ENCODE assay signal across 25 cellular contexts in the genomic region with DNA sequence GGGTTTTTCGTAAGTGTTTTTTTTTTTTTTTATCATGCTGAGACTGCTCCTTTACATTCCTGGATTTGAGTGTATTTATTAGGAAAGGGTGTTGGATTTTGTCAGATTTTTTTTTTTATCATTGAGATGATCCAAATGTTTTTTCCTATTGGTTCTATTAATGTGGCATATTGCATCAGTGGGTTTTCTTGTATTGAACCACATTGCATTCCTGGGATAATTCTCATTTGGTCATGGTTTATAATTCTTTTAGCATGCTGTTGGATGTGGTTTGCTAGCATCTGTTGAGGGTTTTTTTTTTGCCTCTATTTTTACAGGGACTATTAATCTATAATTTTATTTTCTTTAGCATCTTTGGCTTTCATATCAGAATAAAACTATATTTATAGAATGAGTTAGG. TPM values are rescaled to one million over a fixed set of nuclear protein-coding genes. Genes with fewer than 3 reads are reported as not detected.
A peak's percentile ranks its signal among the peaks of the same experiment; 100 is the strongest.
DNase-seq lines count a peak whose midpoint lies in the region; ATAC-seq and TF ChIP-seq lines count a peak whose summit lies in the region.
"Had no signal": no experiment of that assay in that cellular context is flagged by ENCODE, and none has a peak within 500 bp of the region (broad histone marks: within the 10 kb centered on the region; RNA-seq: fewer than 3 reads in every experiment).

No MANE protein-coding gene starts in this region.

- no peak overlapping the region for H3K14ac ChIP-seq in IMR-90 (replicated peaks; ENCODE audit: low read depth, low read length)

- no peak overlapping the region for H3K27ac ChIP-seq in AG04450 (ENCODE audit: low read depth, low read length)
- H3K27ac ChIP-seq in IMR-90 (ENCODE audit: insufficient read depth, low read length), result peak overlapping the region; percentile 64; the same call in 1 of the 2 replicates
- H3K27ac ChIP-seq: adrenal gland, epithelial cell of prostate, parathyroid adenoma, right lobe of liver, upper lobe of left lung had no signal

- in situ Hi-C loops in IMR-90 (cut with MboI; ENCODE audit: low sequenced_read_pairs), result no loop called here

- H3K4ac ChIP-seq in IMR-90 (ENCODE audit: low read depth, low read length), result no peak overlapping the region

- H2BK120ac ChIP-seq in IMR-90 (ENCODE audit: low read depth, low read length), result 0 out of 2 replicates have a peak overlapping the region, but pooled peaks have one; percentile 5

- no peaks in the 10 kb centered on the region for H3K4me1 ChIP-seq in IMR-90 (ENCODE audit: control insufficient read depth, insufficient read depth, low read length)
- no peaks in the 10 kb centered on the region for H3K4me1 ChIP-seq in Caco-2
- H3K4me1 ChIP-seq: adrenal gland, parathyroid adenoma, right lobe of liver, upper lobe of left lung had no signal

- H4K5ac ChIP-seq in IMR-90 (ENCODE audit: low read depth, low read length), result no peak overlapping the region

- peak; percentile 34 for DNase-seq in AG04450 (ENCODE audit: low read depth, low spot score)
- peak; percentile 71 for DNase-seq in IMR-90
- DNase-seq in cardiac fibroblast (ENCODE audit: low read depth in 2 of 2), result peak; percentile 32 to 51
- DNase-seq in foreskin melanocyte, result peak; percentile 13
- no peak for DNase-seq in WTC11 (ENCODE audit: low spot score)
- DNase-seq in Caco-2, result no peak
- DNase-seq in OCI-M2 (lab: John Stamatoyannopoulos, UW; ENCODE audit: unreplicated experiment), result no peak
- DNase-seq: 8988T; activated CD8-positive, alpha-beta T cell treated with anti-CD3 and anti-CD28 coated beads for 36 hours; activated gamma-delta T cell treated with Interleukin-2 at 50 U/mL for 16 hours; activated T-cell treated with anti-CD3 and anti-CD28 coated beads, Interleukin-2, amount 50 U/mL, for 1 hour; adrenal gland; Karpas-422; left cardiac atrium; naive thymus-derived CD4-positive, alpha-beta T cell; NCI-H1694 treated with DMSO at 0.1 percent for 48 hours; NCI-H748 treated with DMSO at 0.1 percent for 48 hours; right lobe of liver; stimulated activated CD4-positive, alpha-beta T cell treated with anti-CD3 and anti-CD28 coated beads, Interleukin-15, amount 100 ng/mL, for 24 hours; upper lobe of left lung had no signal

- H3K9me3 Mint-ChIP-seq in WTC11, result peaks cover 13% of the 10 kb centered on the region
- no peaks in the 10 kb centered on the region for H3K9me3 Mint-ChIP-seq in Caco-2 (ENCODE audit: unreplicated experiment)
- H3K9me3 Mint-ChIP-seq: activated CD8-positive, alpha-beta T cell treated with anti-CD3 and anti-CD28 coated beads for 36 hours; central memory CD8-positive, alpha-beta T cell had no signal

- no peaks in the 10 kb centered on the region; the same call in 1 of the 2 replicates for H3K9me1 ChIP-seq in IMR-90 (ENCODE audit: insufficient read depth, low read length)

- H2AK9ac ChIP-seq in IMR-90 (replicated peaks; ENCODE audit: low read depth, low read length, poor library complexity), result no peak overlapping the region

- H3K4me3 Mint-ChIP-seq in WTC11, result no peak overlapping the region
- no peak overlapping the region for H3K4me3 Mint-ChIP-seq in Caco-2 (ENCODE audit: unreplicated experiment)
- H3K4me3 Mint-ChIP-seq: activated CD8-positive, alpha-beta T cell treated with anti-CD3 and anti-CD28 coated beads for 36 hours; central memory CD8-positive, alpha-beta T cell; naive thymus-derived CD4-positive, alpha-beta T cell had no signal

- no peak overlapping the region for H2BK15ac ChIP-seq in IMR-90 (ENCODE audit: low read depth, low read length)

- H3K9ac ChIP-seq in IMR-90 (ENCODE audit: low read depth, low read length), result no peak overlapping the region
- H3K9ac ChIP-seq: parathyroid adenoma had no signal

- no peaks in the 10 kb centered on the region; the same call in 1 of the 2 replicates for H4K20me1 ChIP-seq in IMR-90 (ENCODE audit: insufficient read depth, low read length)

- H3K23ac ChIP-seq in IMR-90 (ENCODE audit: low read depth, low read length), result no peak overlapping the region

- H3K27me3 ChIP-seq in AG04450 (ENCODE audit: control insufficient read depth, insufficient read depth, low read length) (no peaks in the 10 kb centered on the region), IMR-90 (ENCODE audit: control insufficient read depth, insufficient read depth, low read length) (no peaks in the 10 kb centered on the region), Caco-2 (replicated peaks; ENCODE audit: control insufficient read depth, insufficient read depth, low read length) (no peaks in the 10 kb centered on the region)
- H3K27me3 ChIP-seq: adrenal gland, upper lobe of left lung had no signal

- peaks cover 7% of the 10 kb centered on the region for H3K4me1 Mint-ChIP-seq in WTC11
- no peaks in the 10 kb centered on the region for H3K4me1 Mint-ChIP-seq in Caco-2 (ENCODE audit: low read depth, unreplicated experiment)
- H3K4me1 Mint-ChIP-seq: central memory CD8-positive, alpha-beta T cell; naive thymus-derived CD4-positive, alpha-beta T cell had no signal

- H3K36me3 Mint-ChIP-seq in WTC11, result peaks cover 3% of the 10 kb centered on the region
- no peaks in the 10 kb centered on the region for H3K36me3 Mint-ChIP-seq in Caco-2 (ENCODE audit: insufficient read depth, unreplicated experiment)
- H3K36me3 Mint-ChIP-seq: naive thymus-derived CD4-positive, alpha-beta T cell had no signal

- POLR2A ChIA-PET in AG04450 (lab: Yijun Ruan, JAX), result interaction anchor here (0.7 kb wide), 1 partner anchor 53 kb away, joined by 3 read pairs; no protein-coding TSS in a partner anchor
- POLR2A ChIA-PET in IMR-90 (lab: Charles Lee; ENCODE audit: unreplicated experiment), result no interaction called here
- POLR2A ChIA-PET in WTC11 (lab: Charles Lee), result no interaction called here
- POLR2A ChIA-PET in Caco-2 (lab: Charles Lee), result no interaction called here

- peak; percentile 35; the same call in 1 of the 2 replicates for ATAC-seq in IMR-90 (ENCODE audit: low read depth)
- ATAC-seq in WTC11, result no peak
- ATAC-seq in GM18505 (IDR thresholded peaks at IDR 0.05; ENCODE audit: unreplicated experiment), result no peak
- ATAC-seq: activated CD4-positive, CD25-positive, alpha-beta regulatory T cell treated with anti-CD3 and anti-CD28 coated beads, Interleukin-2, amount 50 U/mL, for 24 hours; activated CD8-positive, alpha-beta T cell treated with anti-CD3 and anti-CD28 coated beads for 36 hours; left cardiac atrium; naive thymus-derived CD4-positive, alpha-beta T cell; right lobe of liver had no signal

- H2AK5ac ChIP-seq in IMR-90 (ENCODE audit: low read depth, low read length), result no peak overlapping the region

- no peak overlapping the region for H3K56ac ChIP-seq in IMR-90 (ENCODE audit: extremely low read depth, insufficient read depth, low read length)

- no peak for TF ChIP-seq RAD21 in IMR-90 (IDR thresholded peaks at IDR 0.05; ENCODE audit: low read length)

- CTCF ChIA-PET in AG04450 (lab: Charles Lee) (no interaction called here), IMR-90 (lab: Yijun Ruan, JAX) (no interaction called here), WTC11 (lab: Charles Lee) (no interaction called here), Caco-2 (lab: Charles Lee) (no interaction called here)

- no peak for TF ChIP-seq CTCF in AG04450 (IDR thresholded peaks at IDR 0.05; ENCODE audit: low read depth, low read length)
- no peak for TF ChIP-seq CTCF in IMR-90 (conservative IDR thresholded peaks at IDR 0.05; ENCODE audit: low read depth, low read length)
- TF ChIP-seq CTCF in cardiac fibroblast (IDR thresholded peaks at IDR 0.05; ENCODE audit: low read depth, low read length), result no peak
- no peak for TF ChIP-seq CTCF in WTC11 (IDR thresholded peaks at IDR 0.05)
- no peak for TF ChIP-seq CTCF in Caco-2 (IDR thresholded peaks at IDR 0.05; ENCODE audit: insufficient read depth in 1 of 2, low read depth in 1 of 2, low read length in 1 of 2, severe bottlenecking in 1 of 2, unreplicated experiment in 1 of 2)

- WGBS in IMR-90 (ENCODE audit: extremely low coverage in 2 of 2, insufficient read length in 1 of 2), 2 experiments, result no CpG with 5 or more reads among the region's 1 CpG

- no peak overlapping the region for H4K8ac ChIP-seq in IMR-90 (ENCODE audit: low read depth in 2 of 2, low read length in 2 of 2)

- H3K27ac Mint-ChIP-seq in WTC11 (no peak overlapping the region), Caco-2 (ENCODE audit: unreplicated experiment) (no peak overlapping the region)
- H3K27ac Mint-ChIP-seq: activated CD8-positive, alpha-beta T cell treated with anti-CD3 and anti-CD28 coated beads for 36 hours; naive thymus-derived CD4-positive, alpha-beta T cell had no signal

- H3K9me3 ChIP-seq in AG04450 (ENCODE audit: control insufficient read depth, insufficient read depth, low read length), result no peaks in the 10 kb centered on the region
- no peaks in the 10 kb centered on the region for H3K9me3 ChIP-seq in IMR-90 (ENCODE audit: control insufficient read depth, insufficient read depth, low read length)
- no peaks in the 10 kb centered on the region for H3K9me3 ChIP-seq in Caco-2
- H3K9me3 ChIP-seq: adrenal gland, right lobe of liver, upper lobe of left lung had no signal

- H3K36me3 ChIP-seq in IMR-90 (ENCODE audit: control insufficient read depth, insufficient read depth, low read length) (no peaks in the 10 kb centered on the region), Caco-2 (ENCODE audit: control insufficient read depth, insufficient read depth, low read length) (no peaks in the 10 kb centered on the region)
- H3K36me3 ChIP-seq: adrenal gland, right lobe of liver, upper lobe of left lung had no signal

- no peak overlapping the region for H2AFZ ChIP-seq in IMR-90 (replicated peaks; ENCODE audit: low read length, poor library complexity)
- H2AFZ ChIP-seq: parathyroid adenoma had no signal

- TF ChIP-seq POLR2A in IMR-90 (IDR thresholded peaks at IDR 0.05; ENCODE audit: low read depth, low read length) (no peak), GM18505 (IDR thresholded peaks at IDR 0.05; ENCODE audit: borderline replicate concordance, extremely low read depth, insufficient read depth, insufficient read length) (no peak)

- intact Hi-C loops in IMR-90 (cut with micrococcal nuclease) (no loop called here), Caco-2 (cut with micrococcal nuclease; ENCODE audit: unreplicated experiment) (no loop called here)

- H3K79me1 ChIP-seq in IMR-90 (ENCODE audit: low read depth in 1 of 2, low read length in 2 of 2), result peaks cover 0 to 6% of the 10 kb centered on the region in 2 experiments; a peak in 1 of 4 replicates

- no peak overlapping the region for H4K91ac ChIP-seq in IMR-90 (ENCODE audit: insufficient read depth, low read depth, low read length)

- H3K18ac ChIP-seq in IMR-90 (ENCODE audit: low read depth, low read length), result no peak overlapping the region

- peak overlapping the region; percentile 54 for H2BK5ac ChIP-seq in IMR-90 (ENCODE audit: low read depth, low read length, poor library complexity, severe bottlenecking)

- BruUV-seq in IMR-90 (replicated peaks; lab: Mats Ljungman, UMichigan) (no TSS peak), Caco-2 (replicated peaks; lab: Mats Ljungman, UMichigan) (no TSS peak)

- H3K4me3 ChIP-seq in AG04450 (ENCODE audit: low read depth, low read length), result no peak overlapping the region
- H3K4me3 ChIP-seq in IMR-90 (ENCODE audit: insufficient read depth, low read depth, low read length), result no peak overlapping the region
- H3K4me3 ChIP-seq in cardiac fibroblast (replicated peaks in 1 of 2; ENCODE audit: low read depth in 2 of 2, low read length in 2 of 2), result no peak overlapping the region
- no peak overlapping the region for H3K4me3 ChIP-seq in Caco-2 (ENCODE audit: low read depth, low read length)
- H3K4me3 ChIP-seq: adrenal gland, right lobe of liver, upper lobe of left lung had no signal

- H3K27me3 Mint-ChIP-seq in WTC11 (ENCODE audit: low read depth) (no peaks in the 10 kb centered on the region), Caco-2 (ENCODE audit: insufficient read depth, unreplicated experiment) (no peaks in the 10 kb centered on the region)
- H3K27me3 Mint-ChIP-seq: activated CD8-positive, alpha-beta T cell treated with anti-CD3 and anti-CD28 coated beads for 36 hours; central memory CD8-positive, alpha-beta T cell; naive thymus-derived CD4-positive, alpha-beta T cell had no signal

- dilution Hi-C loops in IMR-90 (cut with HindIII; ENCODE audit: low sequenced_read_pairs, unreplicated experiment), result no loop called here

- H3K4me2 ChIP-seq in IMR-90 (ENCODE audit: low read depth, low read length), result no peak overlapping the region

- H2BK20ac ChIP-seq in IMR-90 (ENCODE audit: low read depth, low read length), result no peak overlapping the region

RNA-seq across cellular contexts. Expression of gene COL4A5, which starts 28.8 kb away (rescaled TPM):
- polyA plus RNA-seq in AG04450 (2011; rRNA removed), result 123 and 145 TPM in 2 replicates
- polyA minus RNA-seq in AG04450 (2011; rRNA and poly(A)+ RNA removed), result 93.0 and 106 TPM in 2 replicates
- total RNA-seq in IMR-90 (2012; rRNA removed), result 15.0 and 16.3 TPM in 2 replicates
- 21.6 and 26.6 TPM in 2 replicates for polyA plus RNA-seq in IMR-90 (2012; rRNA removed)
- polyA plus RNA-seq in IMR-90 (2012; cell fraction: cytosol; rRNA removed), result 13.1 and 20.0 TPM in 2 replicates
- 62.0 and 109 TPM in 2 replicates for polyA plus RNA-seq in IMR-90 (2012; cell fraction: nucleus; rRNA removed; ENCODE audit: low replicate concordance)
- total RNA-seq in WTC11 (2021), result 30.7 to 43.0 TPM (median 36.4 TPM) in 3 replicates
- 48.1 and 49.8 TPM in 2 replicates for total RNA-seq in Caco-2 (2022)
- total RNA-seq: activated CD8-positive, alpha-beta T cell treated with anti-CD3 and anti-CD28 coated beads for 36 hours; naive thymus-derived CD4-positive, alpha-beta T cell had no signal
- polyA plus RNA-seq: naive thymus-derived CD4-positive, alpha-beta T cell had no signal

RNA-seq across cellular contexts. Expression of gene COL4A6, which starts 30.3 kb away (rescaled TPM):
- polyA plus RNA-seq in AG04450 (2011; rRNA removed) (19.9 and 20.2 TPM in 2 replicates), IMR-90 (2012; rRNA removed) (0.69 and 0.74 TPM in 2 replicates)
- 12.3 and 13.3 TPM in 2 replicates for polyA minus RNA-seq in AG04450 (2011; rRNA and poly(A)+ RNA removed)
- total RNA-seq in IMR-90 (2012; rRNA removed) (0.28 and 0.36 TPM in 2 replicates), WTC11 (2021) (12.8 to 15.5 TPM (median 15.2 TPM) in 3 replicates), Caco-2 (2022) (15.9 and 16.0 TPM in 2 replicates)
- 0.41 and 0.48 TPM in 2 replicates for polyA plus RNA-seq in IMR-90 (2012; cell fraction: cytosol; rRNA removed)
- 1.3 and 2.3 TPM in 2 replicates for polyA plus RNA-seq in IMR-90 (2012; cell fraction: nucleus; rRNA removed; ENCODE audit: low replicate concordance)
- total RNA-seq: activated CD8-positive, alpha-beta T cell treated with anti-CD3 and anti-CD28 coated beads for 36 hours; naive thymus-derived CD4-positive, alpha-beta T cell had no signal
- polyA plus RNA-seq: naive thymus-derived CD4-positive, alpha-beta T cell had no signal

Comparison
In these comparisons a context has a peak if more than half of its experiments do, and no peak if none do; other contexts are left out.
1. DNase-seq: peak in AG04450 (single experiment), IMR-90 (single experiment), cardiac fibroblast (2 of 2) and foreskin melanocyte (single experiment); none in WTC11 (single experiment), Caco-2 (0 of 2) and OCI-M2 (single experiment).
2. RNA of gene COL4A6, which starts 30.3 kb away (total RNA-seq): 15.9 to 16.0 TPM in Caco-2 and 12.8 to 15.5 TPM in WTC11; 0.28 to 0.36 TPM in IMR-90; every median in the first group is over 10 times any median in the second.